ENCODE assay signal across 20 cellular contexts in genomic region chr5:103621548-103621930, GRCh38. TPM values are rescaled to one million over a fixed set of nuclear protein-coding genes. Genes with fewer than 3 reads are reported as not detected.
DNase-seq lines count a peak whose midpoint lies in the region; ATAC-seq, FAIRE-seq and TF ChIP-seq lines count a peak whose summit lies in the region.
"Had no signal": no experiment of that assay in that cellular context is flagged by ENCODE, and none has a peak within 500 bp of the region (broad histone marks: within the 10 kb centered on the region; RNA-seq: fewer than 3 reads in every experiment).

No MANE protein-coding gene starts in this region.

- H3K36me3 ChIP-seq in SK-N-SH (replicated peaks in 1 of 2; ENCODE audit: control insufficient read depth in 1 of 2, insufficient read depth in 2 of 2, low read length in 1 of 2) (no peaks in the 10 kb centered on the region), mesendoderm (ENCODE audit: control insufficient read depth, insufficient read depth, low read length) (no peaks in the 10 kb centered on the region)
- H3K36me3 ChIP-seq: BE2C, Peyer's patch had no signal

- H2BK5ac ChIP-seq in mesendoderm (ENCODE audit: low read length) = no peak overlapping the region

- no peak for DNase-seq in SK-N-SH
- no peak for DNase-seq in foreskin keratinocyte
- DNase-seq in mesendoderm = peak; percentile 65
- DNase-seq in GOT3 (lab: John Stamatoyannopoulos, UW) = no peak
- no peak for DNase-seq in omental fat pad (ENCODE audit: low spot score)
- DNase-seq in GM12891 (ENCODE audit: insufficient read length, low spot score) = no peak
- DNase-seq in stimulated activated CD4-positive, alpha-beta T cell treated with anti-CD3 and anti-CD28 coated beads, Interleukin-2, amount 100 ng/mL, for 48 hours = no peak
- DNase-seq: BE2C; Calu3; CD4-positive, alpha-beta memory T cell; EL; GM23248; NCI-H446; Peyer's patch had no signal

- no peak overlapping the region for H4K8ac ChIP-seq in mesendoderm (ENCODE audit: low read depth, low read length)

- TF ChIP-seq EP300 in SK-N-SH (IDR thresholded peaks at IDR 0.05; ENCODE audit: borderline replicate concordance in 1 of 2, low read depth in 1 of 2, low read length in 1 of 2) = no peak

- WGBS in SK-N-SH (ENCODE audit: low lambda C conversion rate) = 93% methylated on average over 1 of the region's 1 CpG
- WGBS in mesendoderm (ENCODE audit: extremely low coverage, insufficient coverage, low lambda C conversion rate) = no CpG with 5 or more reads among the region's 1 CpG

- ATAC-seq in SK-N-SH treated with all-trans-retinoic acid at 6 μM for 48 hours (peak; percentile 48; the same call in 1 of the 3 replicates), foreskin keratinocyte (peak; percentile 17), omental fat pad (ENCODE audit: low FRiP score) (no peak)
- ATAC-seq: HCT116 had no signal

- no peak overlapping the region for H2BK120ac ChIP-seq in mesendoderm (ENCODE audit: low read depth, low read length)

- H2AFZ ChIP-seq in SK-N-SH (ENCODE audit: low read depth) = no peak overlapping the region
- H2AFZ ChIP-seq: GM23248 had no signal

- H4K20me1 ChIP-seq in SK-N-SH (ENCODE audit: insufficient read depth) = no peaks in the 10 kb centered on the region

- H3K9ac ChIP-seq in SK-N-SH = no peak overlapping the region
- no peak overlapping the region for H3K9ac ChIP-seq in mesendoderm (ENCODE audit: low read length)
- H3K9ac ChIP-seq: GM23248 had no signal

- no peak overlapping the region for H3K4ac ChIP-seq in mesendoderm (ENCODE audit: low read depth, low read length)

- H3K23ac ChIP-seq in mesendoderm (ENCODE audit: low read length) = no peak overlapping the region

- no peak overlapping the region for H4K5ac ChIP-seq in mesendoderm (ENCODE audit: low read length)

- H3F3A ChIP-seq in SK-N-SH (replicated peaks; ENCODE audit: insufficient read depth) = no peaks in the 10 kb centered on the region

- no peak for TF ChIP-seq RAD21 in SK-N-SH (IDR thresholded peaks at IDR 0.05; ENCODE audit: low read length)

- no peak for TF ChIP-seq POLR2A in GM12891 (IDR thresholded peaks at IDR 0.05; ENCODE audit: low read depth, low read length)

- CTCF ChIA-PET in SK-N-SH (lab: Yijun Ruan, JAX) = no interaction called here

- FAIRE-seq in GM12891 (lab: Jason Lieb, UNC) = no peak
- FAIRE-seq: GM12892, GM18507 had no signal

- no peak overlapping the region for H3K4me2 ChIP-seq in SK-N-SH
- H3K4me2 ChIP-seq in mesendoderm (ENCODE audit: low read length) = no peak overlapping the region

- no peaks in the 10 kb centered on the region for H3K9me2 ChIP-seq in SK-N-SH

- H3K79me1 ChIP-seq in mesendoderm (ENCODE audit: low read length) = no peaks in the 10 kb centered on the region

- no peak overlapping the region for H3K27ac ChIP-seq in SK-N-SH (ENCODE audit: low read depth in 2 of 2, low read length in 1 of 2)
- no peak overlapping the region for H3K27ac ChIP-seq in foreskin keratinocyte
- H3K27ac ChIP-seq in mesendoderm (ENCODE audit: low read depth, low read length) = no peak overlapping the region
- H3K27ac ChIP-seq: 22Rv1, GM23248, HL-60, Peyer's patch had no signal

- H3K79me2 ChIP-seq in SK-N-SH (ENCODE audit: insufficient read depth) = no peaks in the 10 kb centered on the region
- H3K79me2 ChIP-seq in mesendoderm (ENCODE audit: control insufficient read depth, insufficient read depth, low read length) = no peaks in the 10 kb centered on the region

- H3K27me3 ChIP-seq in SK-N-SH (ENCODE audit: insufficient read depth) (no peaks in the 10 kb centered on the region), foreskin keratinocyte (no peaks in the 10 kb centered on the region), mesendoderm (ENCODE audit: insufficient read depth, low read length, poor library complexity) (no peaks in the 10 kb centered on the region)
- H3K27me3 ChIP-seq: BE2C, Peyer's patch had no signal

- POLR2A ChIA-PET in SK-N-SH (lab: Yijun Ruan, JAX) = no interaction called here

- TF ChIP-seq CTCF in SK-N-SH (IDR thresholded peaks at IDR 0.05) = no peak
- TF ChIP-seq CTCF in foreskin keratinocyte (conservative IDR thresholded peaks at IDR 0.05) = no peak
- no peak for TF ChIP-seq CTCF in omental fat pad (IDR thresholded peaks at IDR 0.05)

- H3K9me3 ChIP-seq in SK-N-SH = no peaks in the 10 kb centered on the region
- H3K9me3 ChIP-seq: BE2C, Peyer's patch had no signal

- H2BK15ac ChIP-seq in mesendoderm (replicated peaks; ENCODE audit: low read depth) = no peak overlapping the region

- H3K4me1 ChIP-seq in SK-N-SH (ENCODE audit: control insufficient read depth in 1 of 2, insufficient read depth in 2 of 2, low read depth in 1 of 2, low read length in 1 of 2) = no peaks in the 10 kb centered on the region; a peak in 1 of 4 replicates
- peaks cover 19% of the 10 kb centered on the region for H3K4me1 ChIP-seq in foreskin keratinocyte
- no peaks in the 10 kb centered on the region for H3K4me1 ChIP-seq in mesendoderm (ENCODE audit: control insufficient read depth, low read depth, low read length)
- H3K4me1 ChIP-seq: Peyer's patch had no signal

- no peak overlapping the region for H2AK5ac ChIP-seq in mesendoderm (ENCODE audit: low read length)

- no peak overlapping the region for H3K18ac ChIP-seq in mesendoderm (ENCODE audit: low read length)

- H3K4me3 ChIP-seq in SK-N-SH (ENCODE audit: low read depth in 2 of 2, low read length in 1 of 2) (no peak overlapping the region), mesendoderm (ENCODE audit: low read length) (no peak overlapping the region)
- H3K4me3 ChIP-seq: GM23248, Peyer's patch had no signal

- H3K56ac ChIP-seq in mesendoderm (ENCODE audit: low read length) = no peak overlapping the region

TF ChIP-seq in SK-N-SH, 30 proteins besides CTCF, POLR2A, EP300 and RAD21 (continues in another document):
- TF ChIP-seq GABPA (IDR thresholded peaks at IDR 0.05; ENCODE audit: low read depth) (no peak), NFIC (IDR thresholded peaks at IDR 0.05; ENCODE audit: borderline replicate concordance) (no peak), YY1 (IDR thresholded peaks at IDR 0.05; ENCODE audit: low read depth) (no peak), MXI1 (IDR thresholded peaks at IDR 0.05; ENCODE audit: low read depth, low read length) (no peak), EZH2phosphoT487 (IDR thresholded peaks at IDR 0.05; ENCODE audit: borderline replicate concordance, low read depth) (no peak), ELF1 (IDR thresholded peaks at IDR 0.05) (no peak), IRF3 (IDR thresholded peaks at IDR 0.05; ENCODE audit: low read depth, low read length) (no peak), RFX5 (IDR thresholded peaks at IDR 0.05; ENCODE audit: low read length) (no peak), TAF1 (IDR thresholded peaks at IDR 0.05; ENCODE audit: borderline replicate concordance, low read depth, low read length) (no peak)

TF ChIP-seq in GM12891, 5 proteins besides CTCF, POLR2A, EP300 and RAD21:
- TF ChIP-seq POLR2AphosphoS5 (IDR thresholded peaks at IDR 0.05; ENCODE audit: low read depth, low read length) (no peak), TAF1 (IDR thresholded peaks at IDR 0.05; ENCODE audit: low read depth, low read length) (no peak), PAX5 (IDR thresholded peaks at IDR 0.05; ENCODE audit: insufficient read depth, low read length, severe bottlenecking) (no peak)

RNA-seq across cellular contexts. Expression of gene NUDT12, which starts 59.0 kb away (rescaled TPM):
- 4.9 and 8.1 TPM in 2 replicates for polyA plus RNA-seq in SK-N-SH (2012; rRNA removed)
- polyA plus RNA-seq in SK-N-SH (2012; cell fraction: cytosol; rRNA removed) = 6.6 and 8.0 TPM in 2 replicates
- polyA plus RNA-seq in SK-N-SH (2012; cell fraction: nucleus; rRNA removed) = 4.8 and 15.4 TPM in 2 replicates
- 12.1 and 12.6 TPM in 2 replicates for total RNA-seq in foreskin keratinocyte
- 4.3 and 5.7 TPM in 2 replicates for polyA plus RNA-seq in foreskin keratinocyte
- polyA plus RNA-seq in mesendoderm (2013, experiment 1 of 2) = 7.0 TPM
- 6.8 TPM for polyA plus RNA-seq in mesendoderm (2013, experiment 2 of 2)
- 10 to 100 TPM in 1 of 4 donors, 1 to 10 TPM in 3; 3.5 to 14.3 (median 5.8) TPM for total RNA-seq in omental fat pad
- polyA plus RNA-seq in GM12891 (2012; ENCODE audit: low read depth, missing spikeins) = 3.3 TPM
